Comparison of ENCODE assay signal across 1 cellular context in the genomic region with DNA sequence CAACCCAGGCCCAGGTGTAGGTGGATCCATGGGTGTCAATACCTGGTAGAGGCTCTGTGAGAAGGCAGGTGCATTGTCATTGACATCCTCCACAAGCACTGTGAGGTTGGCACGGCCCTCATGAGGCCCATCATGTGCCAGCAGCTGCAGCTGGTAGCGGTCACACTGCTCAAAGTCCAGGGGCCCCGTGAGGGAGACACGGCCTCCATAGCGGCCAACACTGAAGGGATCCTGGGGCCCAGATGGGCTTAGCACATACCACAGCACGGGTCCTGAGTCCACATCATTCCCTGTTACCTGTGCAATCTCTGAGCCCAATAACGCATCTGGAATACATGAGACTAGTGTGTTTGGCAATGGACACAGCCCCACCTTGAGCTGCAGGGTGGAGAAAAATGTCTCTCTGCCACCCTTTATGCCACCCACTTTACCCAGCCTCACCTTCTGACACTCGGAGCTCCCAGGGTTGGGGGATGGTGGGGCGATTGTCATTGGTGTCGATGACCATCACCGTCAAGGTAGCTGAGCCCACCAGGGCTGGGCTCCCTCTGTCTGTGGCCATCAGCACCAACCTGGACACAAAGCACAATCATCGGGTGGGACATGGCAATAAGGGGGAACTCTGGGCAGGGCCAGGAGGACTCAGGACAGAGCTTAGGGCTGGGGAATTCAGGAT.
A peak's percentile ranks its signal among the peaks of the same experiment; 100 is the strongest.
TF ChIP-seq lines count a peak whose summit lies in the region.

No MANE protein-coding gene starts in this region.

TF ChIP-seq in HepG2, 621 proteins besides CTCF, POLR2A, EP300 and RAD21 (continued from another document):
- TF ChIP-seq RNF2 (conservative IDR thresholded peaks at IDR 0.05; ENCODE audit: low read depth) = 0 out of 2 replicates have a peak, but pooled peaks have one; percentile 39
- no peak for TF ChIP-seq SMARCC2 (IDR thresholded peaks at IDR 0.05)
- TF ChIP-seq, protein P1, sequence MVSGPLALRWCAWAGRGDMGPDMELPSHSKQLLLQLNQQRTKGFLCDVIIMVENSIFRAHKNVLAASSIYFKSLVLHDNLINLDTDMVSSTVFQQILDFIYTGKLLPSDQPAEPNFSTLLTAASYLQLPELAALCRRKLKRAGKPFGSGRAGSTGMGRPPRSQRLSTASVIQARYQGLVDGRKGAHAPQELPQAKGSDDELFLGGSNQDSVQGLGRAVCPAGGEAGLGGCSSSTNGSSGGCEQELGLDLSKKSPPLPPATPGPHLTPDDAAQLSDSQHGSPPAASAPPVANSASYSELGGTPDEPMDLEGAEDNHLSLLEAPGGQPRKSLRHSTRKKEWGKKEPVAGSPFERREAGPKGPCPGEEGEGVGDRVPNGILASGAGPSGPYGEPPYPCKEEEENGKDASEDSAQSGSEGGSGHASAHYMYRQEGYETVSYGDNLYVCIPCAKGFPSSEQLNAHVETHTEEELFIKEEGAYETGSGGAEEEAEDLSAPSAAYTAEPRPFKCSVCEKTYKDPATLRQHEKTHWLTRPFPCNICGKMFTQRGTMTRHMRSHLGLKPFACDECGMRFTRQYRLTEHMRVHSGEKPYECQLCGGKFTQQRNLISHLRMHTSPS (CRISPR knock-in tag; IDR thresholded peaks at IDR 0.05; ENCODE audit: low read depth) = peak; percentile 90
- TF ChIP-seq EZH2 (conservative IDR thresholded peaks at IDR 0.05; ENCODE audit: low read depth, low read length) = no peak
- no peak for TF ChIP-seq ZNF367 (CRISPR knock-in tag; IDR thresholded peaks at IDR 0.05; ENCODE audit: borderline replicate concordance)
- TF ChIP-seq, protein P2, sequence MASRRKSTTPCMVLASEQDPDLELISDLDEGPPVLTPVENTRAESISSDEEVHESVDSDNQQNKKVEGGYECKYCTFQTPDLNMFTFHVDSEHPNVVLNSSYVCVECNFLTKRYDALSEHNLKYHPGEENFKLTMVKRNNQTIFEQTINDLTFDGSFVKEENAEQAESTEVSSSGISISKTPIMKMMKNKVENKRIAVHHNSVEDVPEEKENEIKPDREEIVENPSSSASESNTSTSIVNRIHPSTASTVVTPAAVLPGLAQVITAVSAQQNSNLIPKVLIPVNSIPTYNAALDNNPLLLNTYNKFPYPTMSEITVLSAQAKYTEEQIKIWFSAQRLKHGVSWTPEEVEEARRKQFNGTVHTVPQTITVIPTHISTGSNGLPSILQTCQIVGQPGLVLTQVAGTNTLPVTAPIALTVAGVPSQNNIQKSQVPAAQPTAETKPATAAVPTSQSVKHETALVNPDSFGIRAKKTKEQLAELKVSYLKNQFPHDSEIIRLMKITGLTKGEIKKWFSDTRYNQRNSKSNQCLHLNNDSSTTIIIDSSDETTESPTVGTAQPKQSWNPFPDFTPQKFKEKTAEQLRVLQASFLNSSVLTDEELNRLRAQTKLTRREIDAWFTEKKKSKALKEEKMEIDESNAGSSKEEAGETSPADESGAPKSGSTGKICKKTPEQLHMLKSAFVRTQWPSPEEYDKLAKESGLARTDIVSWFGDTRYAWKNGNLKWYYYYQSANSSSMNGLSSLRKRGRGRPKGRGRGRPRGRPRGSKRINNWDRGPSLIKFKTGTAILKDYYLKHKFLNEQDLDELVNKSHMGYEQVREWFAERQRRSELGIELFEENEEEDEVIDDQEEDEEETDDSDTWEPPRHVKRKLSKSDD (CRISPR knock-in tag; IDR thresholded peaks at IDR 0.05; ENCODE audit: low read depth) = no peak
- no peak for TF ChIP-seq HDAC1 (CRISPR knock-in tag; IDR thresholded peaks at IDR 0.05)
- no peak for TF ChIP-seq CHD2 (IDR thresholded peaks at IDR 0.05; ENCODE audit: low read depth, low read length)
- no peak for TF ChIP-seq SOX13 (IDR thresholded peaks at IDR 0.05)
- TF ChIP-seq SOX13 (CRISPR knock-in tag; conservative IDR thresholded peaks at IDR 0.05 in 1 of 2, IDR thresholded peaks at IDR 0.05 in 1 of 2) = 0 out of 4 replicates have a peak, but pooled peaks of 1 of the 2 experiments have one; percentile 5
- no peak for TF ChIP-seq GTF2F1 (IDR thresholded peaks at IDR 0.05; ENCODE audit: low read length)
- TF ChIP-seq, protein P3, sequence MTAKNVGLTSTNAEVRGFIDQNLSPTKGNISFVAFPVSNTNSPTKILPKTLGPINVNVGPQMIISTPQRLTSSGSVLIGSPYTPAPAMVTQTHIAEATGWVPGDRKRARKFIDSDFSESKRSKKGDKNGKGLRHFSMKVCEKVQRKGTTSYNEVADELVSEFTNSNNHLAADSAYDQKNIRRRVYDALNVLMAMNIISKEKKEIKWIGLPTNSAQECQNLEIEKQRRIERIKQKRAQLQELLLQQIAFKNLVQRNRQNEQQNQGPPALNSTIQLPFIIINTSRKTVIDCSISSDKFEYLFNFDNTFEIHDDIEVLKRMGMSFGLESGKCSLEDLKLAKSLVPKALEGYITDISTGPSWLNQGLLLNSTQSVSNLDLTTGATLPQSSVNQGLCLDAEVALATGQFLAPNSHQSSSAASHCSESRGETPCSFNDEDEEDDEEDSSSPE (CRISPR knock-in tag; IDR thresholded peaks at IDR 0.05) = no peak
- TF ChIP-seq, protein P4, sequence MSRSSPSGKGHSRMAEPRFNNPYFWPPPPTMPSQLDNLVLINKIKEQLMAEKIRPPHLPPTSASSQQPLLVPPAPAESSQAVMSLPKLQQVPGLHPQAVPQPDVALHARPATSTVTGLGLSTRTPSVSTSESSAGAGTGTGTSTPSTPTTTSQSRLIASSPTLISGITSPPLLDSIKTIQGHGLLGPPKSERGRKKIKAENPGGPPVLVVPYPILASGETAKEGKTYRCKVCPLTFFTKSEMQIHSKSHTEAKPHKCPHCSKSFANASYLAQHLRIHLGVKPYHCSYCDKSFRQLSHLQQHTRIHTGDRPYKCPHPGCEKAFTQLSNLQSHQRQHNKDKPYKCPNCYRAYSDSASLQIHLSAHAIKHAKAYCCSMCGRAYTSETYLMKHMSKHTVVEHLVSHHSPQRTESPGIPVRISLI (CRISPR knock-in tag; IDR thresholded peaks at IDR 0.05; ENCODE audit: borderline replicate concordance) = no peak
- TF ChIP-seq, protein P5, sequence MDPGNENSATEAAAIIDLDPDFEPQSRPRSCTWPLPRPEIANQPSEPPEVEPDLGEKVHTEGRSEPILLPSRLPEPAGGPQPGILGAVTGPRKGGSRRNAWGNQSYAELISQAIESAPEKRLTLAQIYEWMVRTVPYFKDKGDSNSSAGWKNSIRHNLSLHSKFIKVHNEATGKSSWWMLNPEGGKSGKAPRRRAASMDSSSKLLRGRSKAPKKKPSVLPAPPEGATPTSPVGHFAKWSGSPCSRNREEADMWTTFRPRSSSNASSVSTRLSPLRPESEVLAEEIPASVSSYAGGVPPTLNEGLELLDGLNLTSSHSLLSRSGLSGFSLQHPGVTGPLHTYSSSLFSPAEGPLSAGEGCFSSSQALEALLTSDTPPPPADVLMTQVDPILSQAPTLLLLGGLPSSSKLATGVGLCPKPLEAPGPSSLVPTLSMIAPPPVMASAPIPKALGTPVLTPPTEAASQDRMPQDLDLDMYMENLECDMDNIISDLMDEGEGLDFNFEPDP (CRISPR knock-in tag; conservative IDR thresholded peaks at IDR 0.05) = no peak
- TF ChIP-seq FOXA3 (CRISPR knock-in tag; IDR thresholded peaks at IDR 0.05) = no peak
- TF ChIP-seq AGO1 (IDR thresholded peaks at IDR 0.05; ENCODE audit: low read depth, low read length, poor library complexity, severe bottlenecking) = no peak
